Comparison of ENCODE assay signal across 1 cellular context in genomic region chr16:12611006-12611477, GRCh38.
TF ChIP-seq lines count a peak whose summit lies in the region.

No MANE protein-coding gene starts in this region.

TF ChIP-seq in K562, 482 proteins besides CTCF, POLR2A, EP300 and RAD21 (continued from another document and continues in another):
- TF ChIP-seq AFF1 (IDR thresholded peaks at IDR 0.05; ENCODE audit: low read depth in 1 of 2, partially characterized antibody in 2 of 2) (no peak), NELFE (IDR thresholded peaks at IDR 0.05; ENCODE audit: insufficient read depth, insufficient read length) (no peak), NRF1 (conservative IDR thresholded peaks at IDR 0.05 in 1 of 2, IDR thresholded peaks at IDR 0.05 in 1 of 2) (no peak), MAX (CRISPR knock-in tag; IDR thresholded peaks at IDR 0.05) (no peak), IFI16 (CRISPR knock-in tag; IDR thresholded peaks at IDR 0.05) (peak; percentile 98), ETV1 (tag; conservative IDR thresholded peaks at IDR 0.05; ENCODE audit: low read depth) (peak; percentile 66), ARID1B (IDR thresholded peaks at IDR 0.05) (peak; percentile 65), ZC3H8 (IDR thresholded peaks at IDR 0.05) (no peak), ZNF668 (CRISPR knock-in tag; IDR thresholded peaks at IDR 0.05) (peak; percentile 99), CHCHD3 (CRISPR knock-in tag; IDR thresholded peaks at IDR 0.05) (0 out of 2 replicates have a peak, but pooled peaks have one; percentile 21), MTF1 (CRISPR knock-in tag; IDR thresholded peaks at IDR 0.05; ENCODE audit: borderline replicate concordance) (peak; percentile 97), ELF1 (tag; IDR thresholded peaks at IDR 0.05) (peak; percentile 30; the same call in 1 of the 2 replicates), ZNF586 (CRISPR knock-in tag; conservative IDR thresholded peaks at IDR 0.05) (peak; percentile 82; the same call in 1 of the 2 replicates), ZNF23 (CRISPR knock-in tag; IDR thresholded peaks at IDR 0.05) (peak; percentile 94), ZNF449 (CRISPR knock-in tag; IDR thresholded peaks at IDR 0.05) (peak; percentile 93; the same call in 1 of the 2 replicates), SNRNP70 (optimal IDR thresholded peaks at IDR 0.05; ENCODE audit: low read depth, low read length) (no peak), POLR3A (IDR thresholded peaks at IDR 0.05; ENCODE audit: borderline replicate concordance, extremely low read depth, insufficient read depth, insufficient read length) (no peak)
- TF ChIP-seq, protein P1, sequence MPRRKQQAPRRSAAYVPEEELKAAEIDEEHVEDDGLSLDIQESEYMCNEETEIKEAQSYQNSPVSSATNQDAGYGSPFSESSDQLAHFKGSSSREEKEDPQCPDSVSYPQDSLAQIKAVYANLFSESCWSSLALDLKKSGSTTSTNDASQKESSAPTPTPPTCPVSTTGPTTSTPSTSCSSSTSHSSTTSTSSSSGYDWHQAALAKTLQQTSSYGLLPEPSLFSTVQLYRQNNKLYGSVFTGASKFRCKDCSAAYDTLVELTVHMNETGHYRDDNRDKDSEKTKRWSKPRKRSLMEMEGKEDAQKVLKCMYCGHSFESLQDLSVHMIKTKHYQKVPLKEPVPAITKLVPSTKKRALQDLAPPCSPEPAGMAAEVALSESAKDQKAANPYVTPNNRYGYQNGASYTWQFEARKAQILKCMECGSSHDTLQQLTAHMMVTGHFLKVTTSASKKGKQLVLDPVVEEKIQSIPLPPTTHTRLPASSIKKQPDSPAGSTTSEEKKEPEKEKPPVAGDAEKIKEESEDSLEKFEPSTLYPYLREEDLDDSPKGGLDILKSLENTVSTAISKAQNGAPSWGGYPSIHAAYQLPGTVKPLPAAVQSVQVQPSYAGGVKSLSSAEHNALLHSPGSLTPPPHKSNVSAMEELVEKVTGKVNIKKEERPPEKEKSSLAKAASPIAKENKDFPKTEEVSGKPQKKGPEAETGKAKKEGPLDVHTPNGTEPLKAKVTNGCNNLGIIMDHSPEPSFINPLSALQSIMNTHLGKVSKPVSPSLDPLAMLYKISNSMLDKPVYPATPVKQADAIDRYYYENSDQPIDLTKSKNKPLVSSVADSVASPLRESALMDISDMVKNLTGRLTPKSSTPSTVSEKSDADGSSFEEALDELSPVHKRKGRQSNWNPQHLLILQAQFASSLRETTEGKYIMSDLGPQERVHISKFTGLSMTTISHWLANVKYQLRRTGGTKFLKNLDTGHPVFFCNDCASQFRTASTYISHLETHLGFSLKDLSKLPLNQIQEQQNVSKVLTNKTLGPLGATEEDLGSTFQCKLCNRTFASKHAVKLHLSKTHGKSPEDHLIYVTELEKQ (CRISPR knock-in tag; IDR thresholded peaks at IDR 0.05): peak; percentile 97
- TF ChIP-seq, protein P2, sequence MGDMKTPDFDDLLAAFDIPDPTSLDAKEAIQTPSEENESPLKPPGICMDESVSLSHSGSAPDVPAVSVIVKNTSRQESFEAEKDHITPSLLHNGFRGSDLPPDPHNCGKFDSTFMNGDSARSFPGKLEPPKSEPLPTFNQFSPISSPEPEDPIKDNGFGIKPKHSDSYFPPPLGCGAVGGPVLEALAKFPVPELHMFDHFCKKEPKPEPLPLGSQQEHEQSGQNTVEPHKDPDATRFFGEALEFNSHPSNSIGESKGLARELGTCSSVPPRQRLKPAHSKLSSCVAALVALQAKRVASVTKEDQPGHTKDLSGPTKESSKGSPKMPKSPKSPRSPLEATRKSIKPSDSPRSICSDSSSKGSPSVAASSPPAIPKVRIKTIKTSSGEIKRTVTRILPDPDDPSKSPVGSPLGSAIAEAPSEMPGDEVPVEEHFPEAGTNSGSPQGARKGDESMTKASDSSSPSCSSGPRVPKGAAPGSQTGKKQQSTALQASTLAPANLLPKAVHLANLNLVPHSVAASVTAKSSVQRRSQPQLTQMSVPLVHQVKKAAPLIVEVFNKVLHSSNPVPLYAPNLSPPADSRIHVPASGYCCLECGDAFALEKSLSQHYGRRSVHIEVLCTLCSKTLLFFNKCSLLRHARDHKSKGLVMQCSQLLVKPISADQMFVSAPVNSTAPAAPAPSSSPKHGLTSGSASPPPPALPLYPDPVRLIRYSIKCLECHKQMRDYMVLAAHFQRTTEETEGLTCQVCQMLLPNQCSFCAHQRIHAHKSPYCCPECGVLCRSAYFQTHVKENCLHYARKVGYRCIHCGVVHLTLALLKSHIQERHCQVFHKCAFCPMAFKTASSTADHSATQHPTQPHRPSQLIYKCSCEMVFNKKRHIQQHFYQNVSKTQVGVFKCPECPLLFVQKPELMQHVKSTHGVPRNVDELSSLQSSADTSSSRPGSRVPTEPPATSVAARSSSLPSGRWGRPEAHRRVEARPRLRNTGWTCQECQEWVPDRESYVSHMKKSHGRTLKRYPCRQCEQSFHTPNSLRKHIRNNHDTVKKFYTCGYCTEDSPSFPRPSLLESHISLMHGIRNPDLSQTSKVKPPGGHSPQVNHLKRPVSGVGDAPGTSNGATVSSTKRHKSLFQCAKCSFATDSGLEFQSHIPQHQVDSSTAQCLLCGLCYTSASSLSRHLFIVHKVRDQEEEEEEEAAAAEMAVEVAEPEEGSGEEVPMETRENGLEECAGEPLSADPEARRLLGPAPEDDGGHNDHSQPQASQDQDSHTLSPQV (IDR thresholded peaks at IDR 0.05): peak; percentile 100
- TF ChIP-seq, protein P3, sequence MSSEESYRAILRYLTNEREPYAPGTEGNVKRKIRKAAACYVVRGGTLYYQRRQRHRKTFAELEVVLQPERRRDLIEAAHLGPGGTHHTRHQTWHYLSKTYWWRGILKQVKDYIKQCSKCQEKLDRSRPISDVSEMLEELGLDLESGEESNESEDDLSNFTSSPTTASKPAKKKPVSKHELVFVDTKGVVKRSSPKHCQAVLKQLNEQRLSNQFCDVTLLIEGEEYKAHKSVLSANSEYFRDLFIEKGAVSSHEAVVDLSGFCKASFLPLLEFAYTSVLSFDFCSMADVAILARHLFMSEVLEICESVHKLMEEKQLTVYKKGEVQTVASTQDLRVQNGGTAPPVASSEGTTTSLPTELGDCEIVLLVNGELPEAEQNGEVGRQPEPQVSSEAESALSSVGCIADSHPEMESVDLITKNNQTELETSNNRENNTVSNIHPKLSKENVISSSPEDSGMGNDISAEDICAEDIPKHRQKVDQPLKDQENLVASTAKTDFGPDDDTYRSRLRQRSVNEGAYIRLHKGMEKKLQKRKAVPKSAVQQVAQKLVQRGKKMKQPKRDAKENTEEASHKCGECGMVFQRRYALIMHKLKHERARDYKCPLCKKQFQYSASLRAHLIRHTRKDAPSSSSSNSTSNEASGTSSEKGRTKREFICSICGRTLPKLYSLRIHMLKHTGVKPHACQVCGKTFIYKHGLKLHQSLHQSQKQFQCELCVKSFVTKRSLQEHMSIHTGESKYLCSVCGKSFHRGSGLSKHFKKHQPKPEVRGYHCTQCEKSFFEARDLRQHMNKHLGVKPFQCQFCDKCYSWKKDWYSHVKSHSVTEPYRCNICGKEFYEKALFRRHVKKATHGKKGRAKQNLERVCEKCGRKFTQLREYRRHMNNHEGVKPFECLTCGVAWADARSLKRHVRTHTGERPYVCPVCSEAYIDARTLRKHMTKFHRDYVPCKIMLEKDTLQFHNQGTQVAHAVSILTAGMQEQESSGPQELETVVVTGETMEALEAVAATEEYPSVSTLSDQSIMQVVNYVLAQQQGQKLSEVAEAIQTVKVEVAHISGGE (CRISPR knock-in tag; IDR thresholded peaks at IDR 0.05): peak in 1 of 3 experiments; percentile 91; a peak in 2 of 6 replicates
- TF ChIP-seq, protein P4, sequence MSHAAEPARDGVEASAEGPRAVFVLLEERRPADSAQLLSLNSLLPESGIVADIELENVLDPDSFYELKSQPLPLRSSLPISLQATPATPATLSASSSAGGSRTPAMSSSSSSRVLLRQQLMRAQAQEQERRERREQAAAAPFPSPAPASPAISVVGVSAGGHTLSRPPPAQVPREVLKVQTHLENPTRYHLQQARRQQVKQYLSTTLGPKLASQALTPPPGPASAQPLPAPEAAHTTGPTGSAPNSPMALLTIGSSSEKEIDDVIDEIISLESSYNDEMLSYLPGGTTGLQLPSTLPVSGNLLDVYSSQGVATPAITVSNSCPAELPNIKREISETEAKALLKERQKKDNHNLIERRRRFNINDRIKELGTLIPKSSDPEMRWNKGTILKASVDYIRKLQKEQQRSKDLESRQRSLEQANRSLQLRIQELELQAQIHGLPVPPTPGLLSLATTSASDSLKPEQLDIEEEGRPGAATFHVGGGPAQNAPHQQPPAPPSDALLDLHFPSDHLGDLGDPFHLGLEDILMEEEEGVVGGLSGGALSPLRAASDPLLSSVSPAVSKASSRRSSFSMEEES (CRISPR knock-in tag; IDR thresholded peaks at IDR 0.05): peak; percentile 51
- TF ChIP-seq, protein P5, sequence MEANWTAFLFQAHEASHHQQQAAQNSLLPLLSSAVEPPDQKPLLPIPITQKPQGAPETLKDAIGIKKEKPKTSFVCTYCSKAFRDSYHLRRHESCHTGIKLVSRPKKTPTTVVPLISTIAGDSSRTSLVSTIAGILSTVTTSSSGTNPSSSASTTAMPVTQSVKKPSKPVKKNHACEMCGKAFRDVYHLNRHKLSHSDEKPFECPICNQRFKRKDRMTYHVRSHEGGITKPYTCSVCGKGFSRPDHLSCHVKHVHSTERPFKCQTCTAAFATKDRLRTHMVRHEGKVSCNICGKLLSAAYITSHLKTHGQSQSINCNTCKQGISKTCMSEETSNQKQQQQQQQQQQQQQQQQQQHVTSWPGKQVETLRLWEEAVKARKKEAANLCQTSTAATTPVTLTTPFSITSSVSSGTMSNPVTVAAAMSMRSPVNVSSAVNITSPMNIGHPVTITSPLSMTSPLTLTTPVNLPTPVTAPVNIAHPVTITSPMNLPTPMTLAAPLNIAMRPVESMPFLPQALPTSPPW (CRISPR knock-in tag; IDR thresholded peaks at IDR 0.05): peak; percentile 77
- TF ChIP-seq, protein P6, sequence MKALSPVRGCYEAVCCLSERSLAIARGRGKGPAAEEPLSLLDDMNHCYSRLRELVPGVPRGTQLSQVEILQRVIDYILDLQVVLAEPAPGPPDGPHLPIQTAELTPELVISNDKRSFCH (CRISPR knock-in tag; IDR thresholded peaks at IDR 0.05): peak; percentile 95
- TF ChIP-seq, protein P6 (tag; IDR thresholded peaks at IDR 0.05): peak; percentile 100
